Comparison of ENCODE assay signal across 12 cellular contexts in genomic region chr17:29614345-29615047, GRCh38. TPM values are rescaled to one million over a fixed set of nuclear protein-coding genes. Genes with fewer than 3 reads are reported as not detected.
A peak's percentile ranks its signal among the peaks of the same experiment; 100 is the strongest.
DNase-seq lines count a peak whose midpoint lies in the region; ATAC-seq and TF ChIP-seq lines count a peak whose summit lies in the region.
"Had no signal": no experiment of that assay in that cellular context is flagged by ENCODE, and none has a peak within 500 bp of the region (broad histone marks: within the 10 kb centered on the region; RNA-seq: fewer than 3 reads in every experiment).

No MANE protein-coding gene starts in this region.

- peak overlapping the region; percentile 86; the same call in 1 of the 2 replicates for H3K4me2 ChIP-seq in OCI-LY7 (ENCODE audit: low read length)

- H3K9me3 Mint-ChIP-seq in CD8-positive, alpha-beta T cell, result no peaks in the 10 kb centered on the region

- H3K27ac ChIP-seq in CD8-positive, alpha-beta T cell (ENCODE audit: low read depth, low read length), result no peak overlapping the region
- no peak overlapping the region for H3K27ac ChIP-seq in OCI-LY7 (ENCODE audit: low read depth, low read length, poor library complexity, severe bottlenecking)
- peak overlapping the region; percentile 47 to 96 (median 91) for H3K27ac ChIP-seq in dorsolateral prefrontal cortex
- no peak overlapping the region for H3K27ac ChIP-seq in neutrophil

- H4K20me1 ChIP-seq in OCI-LY7 (ENCODE audit: insufficient read depth, low read length), result 0 out of 2 replicates have a peak, but pooled peaks cover 10% of the 10 kb centered on the region

- peak in 1 of 7 experiments; percentile 23 for DNase-seq in CD8-positive, alpha-beta T cell
- DNase-seq in OCI-LY7 (ENCODE audit: low spot score), result no peak
- DNase-seq in dorsolateral prefrontal cortex, result peak in 2 of 10 donors; percentile 41 to 60
- no peak for DNase-seq in hepatic stellate cell (ENCODE audit: low spot score)
- no peak for DNase-seq in germinal center (ENCODE audit: low spot score)
- no peak for DNase-seq in activated CD4-positive, alpha-beta T cell treated with anti-CD3 and anti-CD28 coated beads, Interleukin-2, amount 50 U/mL, for 48 hours
- DNase-seq: DMS79 treated with DMSO at 0.1 percent for 48 hours, GOT3, NCI-H1105, PC-3 had no signal

- POLR2A ChIA-PET in CD8-positive, alpha-beta T cell (lab: Charles Lee), result interaction anchor here (0.9 to 6.0 kb wide), 4 partner anchors 22 to 320 kb away, joined by 3 to 63 read pairs (median 30); partner anchors contain the start of genes ABHD15, ANKRD13B, NUFIP2 and TP53I13
- POLR2A ChIA-PET in OCI-LY7 (lab: Charles Lee), result no interaction called here

- intact Hi-C loops in CD8-positive, alpha-beta T cell (cut with DNase I, micrococcal nuclease), result loop anchor here (1.0 to 10.0 kb wide), 8 partner anchors 25 to 764 kb away; partner anchors contain the start of genes GIT1 (in 2 of the 2), ABHD15 (in 1 of the 2), CPD (in 1 of the 2) and SSH2 (in 1 of the 2)
- intact Hi-C loops in OCI-LY7 (cut with micrococcal nuclease; ENCODE audit: unreplicated experiment), result loop anchor here (5.0 kb wide), 3 partner anchors 32 to 478 kb away; no protein-coding TSS in a partner anchor
- intact Hi-C loops in dorsolateral prefrontal cortex (cut with DNase I), result loop anchor here (2.0 to 10.0 kb wide), 4 partner anchors 24 to 480 kb away; no protein-coding TSS in a partner anchor

- BruUV-seq in OCI-LY7 (replicated peaks; lab: Mats Ljungman, UMichigan), result TSS peak; percentile 77

- TF ChIP-seq CTCF in CD8-positive, alpha-beta T cell (IDR thresholded peaks at IDR 0.05), result no peak
- TF ChIP-seq CTCF in OCI-LY7 (conservative IDR thresholded peaks at IDR 0.05; ENCODE audit: low read length) (no peak), dorsolateral prefrontal cortex (IDR thresholded peaks at IDR 0.05 in 54 of 56, conservative IDR thresholded peaks at IDR 0.05 in 2 of 56; ENCODE audit: low read depth in 1 of 56, partially characterized antibody in 56 of 56) (no peak), neutrophil (IDR thresholded peaks at IDR 0.05) (no peak)

- no peaks in the 10 kb centered on the region for H3K36me3 ChIP-seq in CD8-positive, alpha-beta T cell (ENCODE audit: insufficient read depth, low read length)
- H3K36me3 ChIP-seq in OCI-LY7 (ENCODE audit: insufficient read depth, low read length) (peaks cover 5% of the 10 kb centered on the region; the same call in 1 of the 2 replicates), neutrophil (no peaks in the 10 kb centered on the region)

- H3K4me1 ChIP-seq in CD8-positive, alpha-beta T cell (ENCODE audit: insufficient read depth, low read length), result peaks cover 52% of the 10 kb centered on the region
- H3K4me1 ChIP-seq in OCI-LY7 (ENCODE audit: insufficient read depth, low read length, poor library complexity, severe bottlenecking), result peaks cover 43% of the 10 kb centered on the region
- H3K4me1 ChIP-seq in neutrophil (ENCODE audit: control insufficient read depth in 1 of 2, insufficient read depth in 1 of 2, low read depth in 1 of 2, low read length in 1 of 2), result peaks cover 55 to 56% of the 10 kb centered on the region in 2 experiments

- CTCF ChIA-PET in CD8-positive, alpha-beta T cell (lab: Charles Lee), result interaction anchor here (0.6 to 10.9 kb wide), 10 partner anchors 11 to 165 kb away, joined by 3 to 216 read pairs (median 5); partner anchors contain the start of gene ANKRD13B
- CTCF ChIA-PET in OCI-LY7 (lab: Charles Lee; ENCODE audit: unreplicated experiment), result interaction anchor here (0.6 kb wide), 1 partner anchor 8 kb away, joined by 3 read pairs; the partner anchor contains the start of gene CORO6

- ATAC-seq in CD8-positive, alpha-beta T cell, result no peak
- ATAC-seq in HG02852 (IDR thresholded peaks at IDR 0.05; ENCODE audit: unreplicated experiment), result no peak

- no peaks in the 10 kb centered on the region for H3K27me3 ChIP-seq in CD8-positive, alpha-beta T cell (ENCODE audit: insufficient read depth, low read length)
- no peaks in the 10 kb centered on the region for H3K27me3 ChIP-seq in dorsolateral prefrontal cortex
- peaks cover 93% of the 10 kb centered on the region for H3K27me3 ChIP-seq in neutrophil

- H3K9me3 ChIP-seq in CD8-positive, alpha-beta T cell (ENCODE audit: low read length), result no peaks in the 10 kb centered on the region
- no peaks in the 10 kb centered on the region for H3K9me3 ChIP-seq in OCI-LY7 (ENCODE audit: low read length)
- H3K9me3 ChIP-seq in neutrophil, result no peaks in the 10 kb centered on the region

- H3K9me2 ChIP-seq in OCI-LY7 (ENCODE audit: insufficient read depth, low read length), result no peaks in the 10 kb centered on the region

- H2AFZ ChIP-seq in OCI-LY7 (ENCODE audit: low read length), result no peak overlapping the region

- peak overlapping the region; percentile 90 for H3K4me3 Mint-ChIP-seq in CD8-positive, alpha-beta T cell

- H3K27ac Mint-ChIP-seq in CD8-positive, alpha-beta T cell, result peak overlapping the region; percentile 91

- H3K27me3 Mint-ChIP-seq in CD8-positive, alpha-beta T cell (ENCODE audit: low read depth), result no peaks in the 10 kb centered on the region

- no peaks in the 10 kb centered on the region for H3K36me3 Mint-ChIP-seq in CD8-positive, alpha-beta T cell

- H3K4me3 ChIP-seq in CD8-positive, alpha-beta T cell (ENCODE audit: low read depth, low read length), result peak overlapping the region; percentile 82
- H3K4me3 ChIP-seq in OCI-LY7 (ENCODE audit: low read depth, low read length, poor library complexity, severe bottlenecking), result no peak overlapping the region
- H3K4me3 ChIP-seq in dorsolateral prefrontal cortex, result peak overlapping the region in 48 of 59 donors; percentile 5 to 73 (median 58)
- H3K4me3 ChIP-seq in neutrophil (ENCODE audit: low read depth in 1 of 2, low read length in 1 of 2), result peak overlapping the region; percentile 50 to 67

- peaks cover 33% of the 10 kb centered on the region for H3K4me1 Mint-ChIP-seq in CD8-positive, alpha-beta T cell (ENCODE audit: low read depth)

- H3K79me2 ChIP-seq in OCI-LY7 (ENCODE audit: insufficient read depth, low read depth, low read length), result no peaks in the 10 kb centered on the region

RNA-seq across cellular contexts. Expression of gene CORO6, which starts 8.2 kb away (rescaled TPM):
- total RNA-seq in CD8-positive, alpha-beta T cell, result 1 to 10 TPM; 1.2 to 1.7 TPM
- 3.9 and 5.9 TPM in 2 replicates for total RNA-seq in OCI-LY7 (2014; rRNA removed; shearing (Covaris generic))
- total RNA-seq in OCI-LY7 (2022), result 6.2 and 7.5 TPM in 2 replicates
- 100 to 1,000 TPM in 23 of 120 experiments, 10 to 100 TPM in 97; 31.5 to 153 (median 80.8) TPM for total RNA-seq in dorsolateral prefrontal cortex

RNA-seq across cellular contexts. Expression of gene ANKRD13B, which starts 21.6 kb away (rescaled TPM):
- total RNA-seq in CD8-positive, alpha-beta T cell, result 1 to 10 TPM in 1 of 2 experiments, under 1 TPM in 1; 0.83 to 1.3 TPM
- total RNA-seq in OCI-LY7 (2014; rRNA removed; shearing (Covaris generic)), result 17.8 and 22.8 TPM in 2 replicates
- total RNA-seq in OCI-LY7 (2022) (30.5 and 32.8 TPM in 2 replicates), dorsolateral prefrontal cortex (10 to 100 TPM; 34.3 to 82.0 (median 53.1) TPM)

RNA-seq across cellular contexts. Expression of gene GIT1, which starts 25.0 kb away (rescaled TPM):
- 10 to 100 TPM; 25.8 to 27.0 TPM for total RNA-seq in CD8-positive, alpha-beta T cell
- total RNA-seq in OCI-LY7 (2014; rRNA removed; shearing (Covaris generic)), result 38.8 and 44.3 TPM in 2 replicates
- 60.2 and 69.6 TPM in 2 replicates for total RNA-seq in OCI-LY7 (2022)
- 100 to 1,000 TPM; 110 to 287 (median 170) TPM for total RNA-seq in dorsolateral prefrontal cortex

RNA-seq across cellular contexts. Expression of gene TP53I13, which starts 46.0 kb away (rescaled TPM):
- 10 to 100 TPM; 50.2 to 54.1 TPM for total RNA-seq in CD8-positive, alpha-beta T cell
- 27.5 and 30.9 TPM in 2 replicates for total RNA-seq in OCI-LY7 (2014; rRNA removed; shearing (Covaris generic))
- total RNA-seq in OCI-LY7 (2022) (20.8 and 26.5 TPM in 2 replicates), dorsolateral prefrontal cortex (10 to 100 TPM; 10.1 to 40.2 (median 20.1) TPM)

RNA-seq across cellular contexts. Expression of gene ABHD15, which starts 47.7 kb away (rescaled TPM):
- 1 to 10 TPM; 8.3 to 8.7 TPM for total RNA-seq in CD8-positive, alpha-beta T cell
- total RNA-seq in OCI-LY7 (2014; rRNA removed; shearing (Covaris generic)), result 7.7 and 8.5 TPM in 2 replicates
- total RNA-seq in OCI-LY7 (2022), result 13.9 and 15.3 TPM in 2 replicates
- 1 to 10 TPM; 1.9 to 8.0 (median 4.2) TPM for total RNA-seq in dorsolateral prefrontal cortex

Comparison
In these comparisons a context has a peak if more than half of its experiments do, and no peak if none do; other contexts are left out.
1. H3K27ac ChIP-seq: peak in dorsolateral prefrontal cortex (59 of 59); none in CD8-positive, alpha-beta T cell (single experiment), OCI-LY7 (single experiment) and neutrophil (single experiment).
2. RNA of gene ANKRD13B, which starts 21.6 kb away (total RNA-seq): 34.3 to 82.0 TPM in dorsolateral prefrontal cortex and 17.8 to 32.8 TPM in OCI-LY7; 0.83 to 1.3 TPM in CD8-positive, alpha-beta T cell; every median in the first group is over 4 times any median in the second.